In the genomic region with DNA sequence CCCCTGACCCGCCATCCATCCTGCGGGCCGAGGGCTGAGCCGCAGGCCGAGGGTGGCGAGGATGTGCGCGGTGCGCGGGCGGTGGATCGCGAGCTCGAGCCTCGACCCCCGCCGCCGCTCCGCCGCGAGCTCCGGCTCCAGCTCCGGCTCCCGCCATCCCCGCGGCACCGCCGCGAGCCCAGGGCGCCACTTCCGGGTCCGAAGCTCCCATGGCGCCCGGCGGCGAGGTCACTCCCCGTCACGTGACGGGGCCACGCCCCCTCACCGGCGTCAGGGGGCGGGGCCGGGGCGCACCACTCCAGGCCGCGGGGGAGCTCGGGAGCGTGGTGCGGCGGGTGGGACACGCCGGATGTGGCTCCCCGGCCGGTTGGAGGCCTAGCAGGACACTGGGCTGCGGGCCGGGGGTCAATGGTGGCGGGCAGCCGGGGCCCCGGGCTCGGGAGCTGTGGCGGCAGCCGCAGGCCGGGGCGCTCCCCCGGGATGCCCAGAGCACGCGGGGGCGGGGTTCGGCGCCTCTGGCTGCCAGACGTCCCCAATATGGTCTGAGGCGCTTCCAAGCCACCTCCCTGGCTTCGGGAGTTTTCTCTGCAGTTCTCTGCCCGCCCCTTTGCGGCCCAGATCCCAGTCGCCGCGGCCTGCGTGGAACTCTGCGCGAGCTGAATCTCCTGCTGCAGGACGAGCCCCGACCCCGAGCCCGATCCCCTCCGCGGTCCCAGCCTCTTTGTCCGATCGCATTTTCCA, we compare ENCODE assay signal across 1 cellular context.
TF ChIP-seq lines count a peak whose summit lies in the region.

A gene with protein sequence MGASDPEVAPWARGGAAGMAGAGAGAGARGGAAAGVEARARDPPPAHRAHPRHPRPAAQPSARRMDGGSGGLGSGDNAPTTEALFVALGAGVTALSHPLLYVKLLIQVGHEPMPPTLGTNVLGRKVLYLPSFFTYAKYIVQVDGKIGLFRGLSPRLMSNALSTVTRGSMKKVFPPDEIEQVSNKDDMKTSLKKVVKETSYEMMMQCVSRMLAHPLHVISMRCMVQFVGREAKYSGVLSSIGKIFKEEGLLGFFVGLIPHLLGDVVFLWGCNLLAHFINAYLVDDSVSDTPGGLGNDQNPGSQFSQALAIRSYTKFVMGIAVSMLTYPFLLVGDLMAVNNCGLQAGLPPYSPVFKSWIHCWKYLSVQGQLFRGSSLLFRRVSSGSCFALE (minus strand): TSS at position 234 of the 741 bp plus-strand sequence. CDS start 23 bp downstream, at position 211.

TF ChIP-seq in K562, 482 proteins besides CTCF, POLR2A, EP300 and RAD21 (continued from another document and continues in another):
- TF ChIP-seq U2AF2 (optimal IDR thresholded peaks at IDR 0.05; ENCODE audit: low read depth, low read length) (no peak), TCF7L2 (IDR thresholded peaks at IDR 0.05; ENCODE audit: low read depth, low read length) (peak; percentile 94), FOXA1 (IDR thresholded peaks at IDR 0.05; ENCODE audit: borderline replicate concordance) (no peak), MEF2A (IDR thresholded peaks at IDR 0.05; ENCODE audit: control insufficient read depth, low read depth, low read length) (no peak), ZNF253 (CRISPR knock-in tag; conservative IDR thresholded peaks at IDR 0.05) (no peak), THRAP3 (IDR thresholded peaks at IDR 0.05; ENCODE audit: borderline replicate concordance) (no peak), XRCC3 (IDR thresholded peaks at IDR 0.05) (no peak), KDM1A (IDR thresholded peaks at IDR 0.05) (no peak), ZNF785 (CRISPR knock-in tag; IDR thresholded peaks at IDR 0.05) (no peak), SOX6 (IDR thresholded peaks at IDR 0.05) (peak; percentile 50; the same call in 1 of the 2 replicates), HDAC2 (IDR thresholded peaks at IDR 0.05) (no peak), DNMT1 (IDR thresholded peaks at IDR 0.05) (no peak), SMARCE1 (IDR thresholded peaks at IDR 0.05) (no peak), HDAC6 (IDR thresholded peaks at IDR 0.05; ENCODE audit: low read depth, low read length) (no peak), LCOR (CRISPR knock-in tag; IDR thresholded peaks at IDR 0.05) (no peak), JUNB (CRISPR knock-in tag; conservative IDR thresholded peaks at IDR 0.05) (no peak), PCBP2 (IDR thresholded peaks at IDR 0.05; ENCODE audit: low read depth, low read length, poor library complexity, severe bottlenecking) (no peak), POLR3A (IDR thresholded peaks at IDR 0.05; ENCODE audit: borderline replicate concordance, extremely low read depth, insufficient read depth, insufficient read length) (no peak), SRSF9 (IDR thresholded peaks at IDR 0.05; ENCODE audit: borderline replicate concordance, low read depth, low read length) (no peak), TCFL5 (CRISPR knock-in tag; conservative IDR thresholded peaks at IDR 0.05) (0 out of 2 replicates have a peak, but pooled peaks have one; percentile 21), ESRRB (CRISPR knock-in tag; IDR thresholded peaks at IDR 0.05; ENCODE audit: borderline replicate concordance) (no peak), BRCA1 (IDR thresholded peaks at IDR 0.05) (no peak), BRCA1 (CRISPR knock-in tag; IDR thresholded peaks at IDR 0.05) (no peak), FOXM1 (IDR thresholded peaks at IDR 0.05; ENCODE audit: low read depth) (no peak), FOXM1 (CRISPR knock-in tag; IDR thresholded peaks at IDR 0.05; ENCODE audit: low read depth) (peak; percentile 91), YY1 (IDR thresholded peaks at IDR 0.05; ENCODE audit: borderline replicate concordance in 1 of 3, control insufficient read depth in 1 of 3, extremely low read depth in 1 of 3, insufficient read depth in 3 of 3, insufficient read length in 1 of 3, insufficient replicate concordance in 2 of 3, low read depth in 1 of 3, low read length in 2 of 3) (peak; percentile 65 to 93 (median 91)), FOXJ3 (CRISPR knock-in tag; IDR thresholded peaks at IDR 0.05) (no peak), MXI1 (IDR thresholded peaks at IDR 0.05; ENCODE audit: low read depth, low read length) (0 out of 2 replicates have a peak, but pooled peaks have one; percentile 70), MYNN (IDR thresholded peaks at IDR 0.05) (no peak), MYNN (CRISPR knock-in tag; IDR thresholded peaks at IDR 0.05) (no peak), JUN (IDR thresholded peaks at IDR 0.05; ENCODE audit: borderline replicate concordance, low read depth, low read length) (peak; percentile 62; the same call in 1 of the 2 replicates), JUN (CRISPR knock-in tag; IDR thresholded peaks at IDR 0.05; ENCODE audit: borderline replicate concordance) (no peak), TBP (optimal IDR thresholded peaks at IDR 0.05; ENCODE audit: low read depth, low read length) (peak; percentile 78), ZC3H11A (IDR thresholded peaks at IDR 0.05; ENCODE audit: low read depth, low read length) (no peak), ATF7 (IDR thresholded peaks at IDR 0.05) (peak; percentile 100), NR1H2 (CRISPR knock-in tag; IDR thresholded peaks at IDR 0.05) (0 out of 2 replicates have a peak, but pooled peaks have one; percentile 39), E2F3 (CRISPR knock-in tag; IDR thresholded peaks at IDR 0.05) (peak; percentile 56), ZNF586 (CRISPR knock-in tag; conservative IDR thresholded peaks at IDR 0.05) (no peak), SREBF2 (CRISPR knock-in tag; IDR thresholded peaks at IDR 0.05) (no peak), BACH1 (tag; IDR thresholded peaks at IDR 0.05) (no peak), NR2C2 (CRISPR knock-in tag; IDR thresholded peaks at IDR 0.05) (no peak), NR2C2 (tag; IDR thresholded peaks at IDR 0.05) (peak; percentile 95), TRIM28 (IDR thresholded peaks at IDR 0.05) (peak; percentile 15; the same call in 1 of the 2 replicates), HEY1 (CRISPR knock-in tag; IDR thresholded peaks at IDR 0.05; ENCODE audit: borderline replicate concordance) (no peak), ZFP30 (CRISPR knock-in tag; IDR thresholded peaks at IDR 0.05; ENCODE audit: borderline replicate concordance) (no peak)
- TF ChIP-seq, protein P1, sequence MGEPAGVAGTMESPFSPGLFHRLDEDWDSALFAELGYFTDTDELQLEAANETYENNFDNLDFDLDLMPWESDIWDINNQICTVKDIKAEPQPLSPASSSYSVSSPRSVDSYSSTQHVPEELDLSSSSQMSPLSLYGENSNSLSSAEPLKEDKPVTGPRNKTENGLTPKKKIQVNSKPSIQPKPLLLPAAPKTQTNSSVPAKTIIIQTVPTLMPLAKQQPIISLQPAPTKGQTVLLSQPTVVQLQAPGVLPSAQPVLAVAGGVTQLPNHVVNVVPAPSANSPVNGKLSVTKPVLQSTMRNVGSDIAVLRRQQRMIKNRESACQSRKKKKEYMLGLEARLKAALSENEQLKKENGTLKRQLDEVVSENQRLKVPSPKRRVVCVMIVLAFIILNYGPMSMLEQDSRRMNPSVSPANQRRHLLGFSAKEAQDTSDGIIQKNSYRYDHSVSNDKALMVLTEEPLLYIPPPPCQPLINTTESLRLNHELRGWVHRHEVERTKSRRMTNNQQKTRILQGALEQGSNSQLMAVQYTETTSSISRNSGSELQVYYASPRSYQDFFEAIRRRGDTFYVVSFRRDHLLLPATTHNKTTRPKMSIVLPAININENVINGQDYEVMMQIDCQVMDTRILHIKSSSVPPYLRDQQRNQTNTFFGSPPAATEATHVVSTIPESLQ (CRISPR knock-in tag; IDR thresholded peaks at IDR 0.05): no peak
- TF ChIP-seq, protein P2, sequence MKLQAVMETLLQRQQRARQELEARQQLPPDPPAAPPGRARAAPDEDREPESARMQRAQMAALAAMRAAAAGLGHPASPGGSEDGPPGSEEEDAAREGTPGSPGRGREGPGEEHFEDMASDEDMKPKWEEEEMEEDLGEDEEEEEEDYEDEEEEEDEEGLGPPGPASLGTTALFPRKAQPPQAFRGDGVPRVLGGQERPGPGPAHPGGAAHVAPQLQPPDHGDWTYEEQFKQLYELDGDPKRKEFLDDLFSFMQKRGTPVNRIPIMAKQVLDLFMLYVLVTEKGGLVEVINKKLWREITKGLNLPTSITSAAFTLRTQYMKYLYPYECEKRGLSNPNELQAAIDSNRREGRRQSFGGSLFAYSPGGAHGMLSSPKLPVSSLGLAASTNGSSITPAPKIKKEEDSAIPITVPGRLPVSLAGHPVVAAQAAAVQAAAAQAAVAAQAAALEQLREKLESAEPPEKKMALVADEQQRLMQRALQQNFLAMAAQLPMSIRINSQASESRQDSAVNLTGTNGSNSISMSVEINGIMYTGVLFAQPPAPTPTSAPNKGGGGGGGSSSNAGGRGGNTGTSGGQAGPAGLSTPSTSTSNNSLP (IDR thresholded peaks at IDR 0.05; ENCODE audit: borderline replicate concordance, low read depth, low read length): no peak
- TF ChIP-seq, protein P3, sequence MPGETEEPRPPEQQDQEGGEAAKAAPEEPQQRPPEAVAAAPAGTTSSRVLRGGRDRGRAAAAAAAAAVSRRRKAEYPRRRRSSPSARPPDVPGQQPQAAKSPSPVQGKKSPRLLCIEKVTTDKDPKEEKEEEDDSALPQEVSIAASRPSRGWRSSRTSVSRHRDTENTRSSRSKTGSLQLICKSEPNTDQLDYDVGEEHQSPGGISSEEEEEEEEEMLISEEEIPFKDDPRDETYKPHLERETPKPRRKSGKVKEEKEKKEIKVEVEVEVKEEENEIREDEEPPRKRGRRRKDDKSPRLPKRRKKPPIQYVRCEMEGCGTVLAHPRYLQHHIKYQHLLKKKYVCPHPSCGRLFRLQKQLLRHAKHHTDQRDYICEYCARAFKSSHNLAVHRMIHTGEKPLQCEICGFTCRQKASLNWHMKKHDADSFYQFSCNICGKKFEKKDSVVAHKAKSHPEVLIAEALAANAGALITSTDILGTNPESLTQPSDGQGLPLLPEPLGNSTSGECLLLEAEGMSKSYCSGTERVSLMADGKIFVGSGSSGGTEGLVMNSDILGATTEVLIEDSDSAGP (CRISPR knock-in tag; IDR thresholded peaks at IDR 0.05): no peak
- TF ChIP-seq, protein P4, sequence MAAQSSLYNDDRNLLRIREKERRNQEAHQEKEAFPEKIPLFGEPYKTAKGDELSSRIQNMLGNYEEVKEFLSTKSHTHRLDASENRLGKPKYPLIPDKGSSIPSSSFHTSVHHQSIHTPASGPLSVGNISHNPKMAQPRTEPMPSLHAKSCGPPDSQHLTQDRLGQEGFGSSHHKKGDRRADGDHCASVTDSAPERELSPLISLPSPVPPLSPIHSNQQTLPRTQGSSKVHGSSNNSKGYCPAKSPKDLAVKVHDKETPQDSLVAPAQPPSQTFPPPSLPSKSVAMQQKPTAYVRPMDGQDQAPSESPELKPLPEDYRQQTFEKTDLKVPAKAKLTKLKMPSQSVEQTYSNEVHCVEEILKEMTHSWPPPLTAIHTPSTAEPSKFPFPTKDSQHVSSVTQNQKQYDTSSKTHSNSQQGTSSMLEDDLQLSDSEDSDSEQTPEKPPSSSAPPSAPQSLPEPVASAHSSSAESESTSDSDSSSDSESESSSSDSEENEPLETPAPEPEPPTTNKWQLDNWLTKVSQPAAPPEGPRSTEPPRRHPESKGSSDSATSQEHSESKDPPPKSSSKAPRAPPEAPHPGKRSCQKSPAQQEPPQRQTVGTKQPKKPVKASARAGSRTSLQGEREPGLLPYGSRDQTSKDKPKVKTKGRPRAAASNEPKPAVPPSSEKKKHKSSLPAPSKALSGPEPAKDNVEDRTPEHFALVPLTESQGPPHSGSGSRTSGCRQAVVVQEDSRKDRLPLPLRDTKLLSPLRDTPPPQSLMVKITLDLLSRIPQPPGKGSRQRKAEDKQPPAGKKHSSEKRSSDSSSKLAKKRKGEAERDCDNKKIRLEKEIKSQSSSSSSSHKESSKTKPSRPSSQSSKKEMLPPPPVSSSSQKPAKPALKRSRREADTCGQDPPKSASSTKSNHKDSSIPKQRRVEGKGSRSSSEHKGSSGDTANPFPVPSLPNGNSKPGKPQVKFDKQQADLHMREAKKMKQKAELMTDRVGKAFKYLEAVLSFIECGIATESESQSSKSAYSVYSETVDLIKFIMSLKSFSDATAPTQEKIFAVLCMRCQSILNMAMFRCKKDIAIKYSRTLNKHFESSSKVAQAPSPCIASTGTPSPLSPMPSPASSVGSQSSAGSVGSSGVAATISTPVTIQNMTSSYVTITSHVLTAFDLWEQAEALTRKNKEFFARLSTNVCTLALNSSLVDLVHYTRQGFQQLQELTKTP (IDR thresholded peaks at IDR 0.05; ENCODE audit: low read depth in 1 of 2, partially characterized antibody in 2 of 2): no peak
- TF ChIP-seq, protein P5, sequence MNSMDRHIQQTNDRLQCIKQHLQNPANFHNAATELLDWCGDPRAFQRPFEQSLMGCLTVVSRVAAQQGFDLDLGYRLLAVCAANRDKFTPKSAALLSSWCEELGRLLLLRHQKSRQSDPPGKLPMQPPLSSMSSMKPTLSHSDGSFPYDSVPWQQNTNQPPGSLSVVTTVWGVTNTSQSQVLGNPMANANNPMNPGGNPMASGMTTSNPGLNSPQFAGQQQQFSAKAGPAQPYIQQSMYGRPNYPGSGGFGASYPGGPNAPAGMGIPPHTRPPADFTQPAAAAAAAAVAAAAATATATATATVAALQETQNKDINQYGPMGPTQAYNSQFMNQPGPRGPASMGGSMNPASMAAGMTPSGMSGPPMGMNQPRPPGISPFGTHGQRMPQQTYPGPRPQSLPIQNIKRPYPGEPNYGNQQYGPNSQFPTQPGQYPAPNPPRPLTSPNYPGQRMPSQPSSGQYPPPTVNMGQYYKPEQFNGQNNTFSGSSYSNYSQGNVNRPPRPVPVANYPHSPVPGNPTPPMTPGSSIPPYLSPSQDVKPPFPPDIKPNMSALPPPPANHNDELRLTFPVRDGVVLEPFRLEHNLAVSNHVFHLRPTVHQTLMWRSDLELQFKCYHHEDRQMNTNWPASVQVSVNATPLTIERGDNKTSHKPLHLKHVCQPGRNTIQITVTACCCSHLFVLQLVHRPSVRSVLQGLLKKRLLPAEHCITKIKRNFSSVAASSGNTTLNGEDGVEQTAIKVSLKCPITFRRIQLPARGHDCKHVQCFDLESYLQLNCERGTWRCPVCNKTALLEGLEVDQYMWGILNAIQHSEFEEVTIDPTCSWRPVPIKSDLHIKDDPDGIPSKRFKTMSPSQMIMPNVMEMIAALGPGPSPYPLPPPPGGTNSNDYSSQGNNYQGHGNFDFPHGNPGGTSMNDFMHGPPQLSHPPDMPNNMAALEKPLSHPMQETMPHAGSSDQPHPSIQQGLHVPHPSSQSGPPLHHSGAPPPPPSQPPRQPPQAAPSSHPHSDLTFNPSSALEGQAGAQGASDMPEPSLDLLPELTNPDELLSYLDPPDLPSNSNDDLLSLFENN (IDR thresholded peaks at IDR 0.05; ENCODE audit: low read depth in 2 of 2, low read length in 2 of 2): peak in 1 of 2 experiments; percentile 15; a peak in 1 of 4 replicates
- TF ChIP-seq, protein P6, sequence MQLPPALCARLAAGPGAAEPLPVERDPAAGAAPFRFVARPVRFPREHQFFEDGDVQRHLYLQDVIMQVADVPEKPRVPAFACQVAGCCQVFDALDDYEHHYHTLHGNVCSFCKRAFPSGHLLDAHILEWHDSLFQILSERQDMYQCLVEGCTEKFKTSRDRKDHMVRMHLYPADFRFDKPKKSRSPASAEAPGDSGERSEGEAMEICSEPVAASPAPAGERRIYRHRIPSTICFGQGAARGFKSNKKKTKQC (CRISPR knock-in tag; IDR thresholded peaks at IDR 0.05): peak; percentile 6; the same call in 1 of the 2 replicates
- TF ChIP-seq, protein P7, sequence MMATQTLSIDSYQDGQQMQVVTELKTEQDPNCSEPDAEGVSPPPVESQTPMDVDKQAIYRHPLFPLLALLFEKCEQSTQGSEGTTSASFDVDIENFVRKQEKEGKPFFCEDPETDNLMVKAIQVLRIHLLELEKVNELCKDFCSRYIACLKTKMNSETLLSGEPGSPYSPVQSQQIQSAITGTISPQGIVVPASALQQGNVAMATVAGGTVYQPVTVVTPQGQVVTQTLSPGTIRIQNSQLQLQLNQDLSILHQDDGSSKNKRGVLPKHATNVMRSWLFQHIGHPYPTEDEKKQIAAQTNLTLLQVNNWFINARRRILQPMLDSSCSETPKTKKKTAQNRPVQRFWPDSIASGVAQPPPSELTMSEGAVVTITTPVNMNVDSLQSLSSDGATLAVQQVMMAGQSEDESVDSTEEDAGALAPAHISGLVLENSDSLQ (IDR thresholded peaks at IDR 0.05): no peak
